In genomic region chr10:78621183-78621789, GRCh38 we compare ENCODE assay signal across 1 cellular context.
TF ChIP-seq lines count a peak whose summit lies in the region.

No MANE protein-coding gene starts in this region.

TF ChIP-seq in SK-N-SH treated with all-trans-retinoic acid at 6 μM for 48 hours, 23 proteins besides CTCF, POLR2A, EP300 and RAD21 (continued from another document):
- peak; percentile 93 for TF ChIP-seq CREB5 (CRISPR knock-in tag; IDR thresholded peaks at IDR 0.05; ENCODE audit: low read depth)
- TF ChIP-seq TCF4 (CRISPR knock-in tag; IDR thresholded peaks at IDR 0.05; ENCODE audit: borderline replicate concordance): peak; percentile 88
- TF ChIP-seq ZFP3 (CRISPR knock-in tag; IDR thresholded peaks at IDR 0.05): peak; percentile 77; the same call in 1 of the 2 replicates
